23 cellular contexts compared by ENCODE assay signal in the genomic region with DNA sequence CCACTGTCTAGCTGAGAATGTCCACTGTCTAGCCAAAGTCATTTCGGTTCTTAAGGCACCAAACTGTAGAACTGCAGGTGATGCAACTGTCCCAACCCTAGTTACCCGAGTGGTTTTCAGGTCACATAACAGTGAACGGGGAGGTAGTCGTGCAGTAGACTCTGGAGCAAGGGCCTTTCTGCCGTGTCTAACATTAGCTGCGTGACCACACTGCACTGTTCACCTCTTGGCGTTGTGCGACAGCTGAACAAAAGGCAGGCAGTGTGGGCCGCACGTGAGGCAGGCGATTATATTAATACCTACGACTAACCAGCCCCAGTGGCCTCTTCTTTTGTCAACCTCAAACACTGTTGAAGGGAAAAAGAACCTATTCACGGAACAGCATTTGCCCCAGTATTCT. TPM values are rescaled to one million over a fixed set of nuclear protein-coding genes. Genes with fewer than 3 reads are reported as not detected.
A peak's percentile ranks its signal among the peaks of the same experiment; 100 is the strongest.
DNase-seq lines count a peak whose midpoint lies in the region; ATAC-seq and TF ChIP-seq lines count a peak whose summit lies in the region.
"Had no signal": no experiment of that assay in that cellular context is flagged by ENCODE, and none has a peak within 500 bp of the region (broad histone marks: within the 10 kb centered on the region; RNA-seq: fewer than 3 reads in every experiment).

No MANE protein-coding gene starts in this region.

- peaks cover 36% of the 10 kb centered on the region for H3F3A ChIP-seq in neural progenitor cell (ENCODE audit: low read depth)

- H3K4me1 ChIP-seq in iPS DF 6.9 (ENCODE audit: control insufficient read depth, insufficient read depth, low read length) (0 out of 2 replicates have a peak, but pooled peaks cover 3% of the 10 kb centered on the region), neural progenitor cell (peaks cover 48% of the 10 kb centered on the region), Karpas-422 (ENCODE audit: low read length) (no peaks in the 10 kb centered on the region)
- H3K4me1 ChIP-seq: BLaER1 had no signal

- no peaks in the 10 kb centered on the region for H3K27me3 ChIP-seq in iPS DF 6.9 (ENCODE audit: control insufficient read depth, insufficient read depth, low read length)
- H3K27me3 ChIP-seq in neural progenitor cell, result peaks cover 14% of the 10 kb centered on the region
- no peaks in the 10 kb centered on the region for H3K27me3 ChIP-seq in Karpas-422 (ENCODE audit: low read length)
- H3K27me3 ChIP-seq: BLaER1, testis had no signal

- peak overlapping the region; percentile 53 for H3K27ac ChIP-seq in iPS DF 6.9 (ENCODE audit: low read length)
- peak overlapping the region; percentile 78 for H3K27ac ChIP-seq in neural progenitor cell
- no peak overlapping the region for H3K27ac ChIP-seq in Karpas-422 (ENCODE audit: low read length)
- H3K27ac ChIP-seq: A549, BLaER1, cardiac muscle cell, spleen had no signal

- H3K4me3 Mint-ChIP-seq in natural killer cell, result peak overlapping the region; percentile 66
- no peak overlapping the region for H3K4me3 Mint-ChIP-seq in natural killer cell treated with Interleukin-12 subunit alpha and Interleukin-12 subunit beta and Interleukin-15 and Interleukin-18, amount 100 ng/mL, for 72 hours
- peak overlapping the region; percentile 93 for H3K4me3 Mint-ChIP-seq in neural progenitor cell
- H3K4me3 Mint-ChIP-seq: activated T-cell treated with anti-CD3 and anti-CD28 coated beads, Interleukin-2, amount 50 U/mL, for 4 hours had no signal

- H3K4me3 ChIP-seq in iPS DF 6.9 (ENCODE audit: low read length), result peak overlapping the region; percentile 65; the same call in 1 of the 2 replicates
- peak overlapping the region; percentile 97 for H3K4me3 ChIP-seq in neural progenitor cell
- no peak overlapping the region for H3K4me3 ChIP-seq in Karpas-422 (ENCODE audit: low read length)
- H3K4me3 ChIP-seq: A549, BLaER1 had no signal

- H3K27ac Mint-ChIP-seq in natural killer cell (no peak overlapping the region), neural progenitor cell (peak overlapping the region; percentile 95)
- no peak overlapping the region for H3K27ac Mint-ChIP-seq in natural killer cell treated with Interleukin-12 subunit alpha and Interleukin-12 subunit beta and Interleukin-15 and Interleukin-18, amount 100 ng/mL, for 72 hours
- H3K27ac Mint-ChIP-seq: activated CD8-positive, alpha-beta T cell treated with anti-CD3 and anti-CD28 coated beads for 36 hours; activated naive CD8-positive, alpha-beta T cell treated with anti-CD3 and anti-CD28 coated beads, Interleukin-2, amount 10 ng/mL, durations not matched to agents 7 days and 5 days had no signal

- DNase-seq in natural killer cell (no peak), iPS DF 6.9 (ENCODE audit: low read depth, low spot score) (no peak), neural progenitor cell (ENCODE audit: low spot score) (peak; percentile 72), D341Med (ENCODE audit: low spot score) (no peak), Karpas-422 (no peak)
- no peak for DNase-seq in natural killer cell treated with Interleukin-12 subunit alpha and Interleukin-12 subunit beta and Interleukin-15 and Interleukin-18, amount 100 ng/mL, for 72 hours (ENCODE audit: low spot score)
- no peak for DNase-seq in activated naive CD4-positive, alpha-beta T cell (lab: John Stamatoyannopoulos, UW)
- DNase-seq: activated CD8-positive, alpha-beta T cell treated with anti-CD3 and anti-CD28 coated beads for 36 hours; activated naive CD8-positive, alpha-beta T cell treated with anti-CD3 and anti-CD28 coated beads, Interleukin-2, amount 10 ng/mL, durations not matched to agents 7 days and 5 days; activated T-cell treated with anti-CD3 and anti-CD28 coated beads, Interleukin-2, amount 50 U/mL, for 4 hours; effector CD8-positive, alpha-beta T cell; midbrain; NCI-H1436 treated with DMSO at 0.1 percent for 48 hours; NCI-H748 treated with DMSO at 0.1 percent for 48 hours; PC-3; posterior cingulate gyrus; spleen had no signal

- WGBS in iPS DF 6.9 (ENCODE audit: insufficient coverage, insufficient read length), result no CpG with 5 or more reads among the region's 13 CpGs

- H2AFZ ChIP-seq in neural progenitor cell (replicated peaks) (no peak overlapping the region), Karpas-422 (ENCODE audit: low read length) (no peak overlapping the region)

- no peak for ATAC-seq in natural killer cell
- no peak for ATAC-seq in natural killer cell treated with Interleukin-12 subunit alpha and Interleukin-12 subunit beta and Interleukin-15 and Interleukin-18, amount 100 ng/mL, for 72 hours
- no peak for ATAC-seq in activated CD4-positive, CD25-positive, alpha-beta regulatory T cell treated with anti-CD3 and anti-CD28 coated beads, Interleukin-2, amount 50 U/mL, for 24 hours
- ATAC-seq: A549; activated CD8-positive, alpha-beta T cell treated with anti-CD3 and anti-CD28 coated beads for 36 hours; activated T-cell treated with anti-CD3 and anti-CD28 coated beads, Interleukin-2, amount 50 U/mL, for 4 hours; PC-3 had no signal

- intact Hi-C loops in natural killer cell (cut with micrococcal nuclease), result no loop called here

- H3K79me2 ChIP-seq in neural progenitor cell (ENCODE audit: low read depth) (peaks cover 74% of the 10 kb centered on the region), Karpas-422 (ENCODE audit: low read length) (no peaks in the 10 kb centered on the region)

- H3K36me3 ChIP-seq in iPS DF 6.9 (ENCODE audit: control insufficient read depth, insufficient read depth, low read length) (peaks cover 9% of the 10 kb centered on the region; the same call in 1 of the 2 replicates), neural progenitor cell (no peaks in the 10 kb centered on the region), Karpas-422 (ENCODE audit: insufficient read depth, low read length) (no peaks in the 10 kb centered on the region)
- H3K36me3 ChIP-seq: BLaER1, cardiac muscle cell, spleen had no signal

- H3K4me1 Mint-ChIP-seq in natural killer cell (peaks cover 18 to 23% of the 10 kb centered on the region in 2 donors), neural progenitor cell (peaks cover 59% of the 10 kb centered on the region)
- peaks cover 10 to 18% of the 10 kb centered on the region in 2 donors for H3K4me1 Mint-ChIP-seq in natural killer cell treated with Interleukin-12 subunit alpha and Interleukin-12 subunit beta and Interleukin-15 and Interleukin-18, amount 100 ng/mL, for 72 hours (ENCODE audit: low read depth in 2 of 2)

- H3K9ac ChIP-seq in neural progenitor cell, result peak overlapping the region; percentile 40
- no peak overlapping the region for H3K9ac ChIP-seq in Karpas-422 (ENCODE audit: low read length)
- H3K9ac ChIP-seq: BLaER1 had no signal

- H3K27me3 Mint-ChIP-seq in natural killer cell (ENCODE audit: low read depth in 2 of 2), result peaks cover 25 to 33% of the 10 kb centered on the region in 2 donors
- H3K27me3 Mint-ChIP-seq in natural killer cell treated with Interleukin-12 subunit alpha and Interleukin-12 subunit beta and Interleukin-15 and Interleukin-18, amount 100 ng/mL, for 72 hours, result peaks cover 25 to 35% of the 10 kb centered on the region in 2 donors
- H3K27me3 Mint-ChIP-seq in neural progenitor cell (ENCODE audit: insufficient read depth, low read depth), result peaks cover 11% of the 10 kb centered on the region

- H3K9me2 ChIP-seq in Karpas-422 (replicated peaks; ENCODE audit: insufficient read depth, low read length), result no peaks in the 10 kb centered on the region

- H4K20me1 ChIP-seq in neural progenitor cell (ENCODE audit: low read depth), result peaks cover 68% of the 10 kb centered on the region
- no peaks in the 10 kb centered on the region for H4K20me1 ChIP-seq in Karpas-422 (ENCODE audit: insufficient read depth, low read depth, low read length)
- H4K20me1 ChIP-seq: BLaER1 had no signal

- peak overlapping the region; percentile 94 for H3K4me2 ChIP-seq in neural progenitor cell
- no peak overlapping the region for H3K4me2 ChIP-seq in Karpas-422 (ENCODE audit: low read depth, low read length, poor library complexity, severe bottlenecking)
- H3K4me2 ChIP-seq: A549, BLaER1 had no signal

- H3K9me3 Mint-ChIP-seq in natural killer cell, result no peaks in the 10 kb centered on the region
- H3K9me3 Mint-ChIP-seq in natural killer cell treated with Interleukin-12 subunit alpha and Interleukin-12 subunit beta and Interleukin-15 and Interleukin-18, amount 100 ng/mL, for 72 hours, result no peaks in the 10 kb centered on the region
- H3K9me3 Mint-ChIP-seq in neural progenitor cell, result peaks cover 2% of the 10 kb centered on the region
- H3K9me3 Mint-ChIP-seq: activated CD8-positive, alpha-beta T cell treated with anti-CD3 and anti-CD28 coated beads for 36 hours; activated naive CD8-positive, alpha-beta T cell treated with anti-CD3 and anti-CD28 coated beads, Interleukin-2, amount 10 ng/mL, durations not matched to agents 7 days and 5 days; activated T-cell treated with anti-CD3 and anti-CD28 coated beads, Interleukin-2, amount 50 U/mL, for 4 hours had no signal

- H3K36me3 Mint-ChIP-seq in natural killer cell (no peaks in the 10 kb centered on the region), neural progenitor cell (peaks cover 17% of the 10 kb centered on the region)
- peaks cover 8% of the 10 kb centered on the region for H3K36me3 Mint-ChIP-seq in natural killer cell treated with Interleukin-12 subunit alpha and Interleukin-12 subunit beta and Interleukin-15 and Interleukin-18, amount 100 ng/mL, for 72 hours
- H3K36me3 Mint-ChIP-seq: activated naive CD8-positive, alpha-beta T cell treated with anti-CD3 and anti-CD28 coated beads, Interleukin-2, amount 10 ng/mL, durations not matched to agents 7 days and 5 days had no signal

- H3K9me3 ChIP-seq in iPS DF 6.9 (ENCODE audit: control insufficient read depth, insufficient read depth, low read length), result no peaks in the 10 kb centered on the region
- no peaks in the 10 kb centered on the region for H3K9me3 ChIP-seq in neural progenitor cell (ENCODE audit: low read depth)
- H3K9me3 ChIP-seq in Karpas-422 (ENCODE audit: low read length), result no peaks in the 10 kb centered on the region; the same call in 1 of the 2 replicates
- H3K9me3 ChIP-seq: A549, spleen, testis had no signal

- no peak for TF ChIP-seq CTCF in natural killer cell (IDR thresholded peaks at IDR 0.05)
- no peak for TF ChIP-seq CTCF in neural progenitor cell (IDR thresholded peaks at IDR 0.05)

RNA-seq across cellular contexts. Expression of gene LRRN1, which starts 2.8 kb away (rescaled TPM):
- total RNA-seq in natural killer cell (1 to 10 TPM in 1 of 3 donors, under 1 TPM in 2; 0.85 to 1.6 (median 0.99) TPM), neural progenitor cell (ENCODE audit: low replicate concordance) (57.9 and 68.8 TPM in 2 replicates)
- total RNA-seq in natural killer cell treated with Interleukin-12 subunit alpha and Interleukin-12 subunit beta and Interleukin-15 and Interleukin-18, amount 100 ng/mL, for 72 hours, result under 1 TPM; 0.38 to 0.64 TPM
- not detected in 2 replicates for total RNA-seq in Karpas-422 (2014; rRNA removed; shearing (Covaris generic); ENCODE audit: low replicate concordance)
- total RNA-seq: PC-3; T-helper 2 cell treated with Interferon-gamma antibody and Interleukin-4, amounts not matched to agents 100 ng/mL and 5 ng/mL, for 36 hours had no signal

Comparison
In these comparisons a context has a peak if more than half of its experiments do, and no peak if none do; other contexts are left out.
1. RNA of gene LRRN1, which starts 2.8 kb away (total RNA-seq): 57.9 to 68.8 TPM in neural progenitor cell; 0.85 to 1.6 TPM in natural killer cell, 0.38 to 0.64 TPM in natural killer cell treated with Interleukin-12 subunit alpha and Interleukin-12 subunit beta and Interleukin-15 and Interleukin-18, amount 100 ng/mL, for 72 hours and not detected in Karpas-422; every median in the first group is over 10 times any median in the second.